Comparison of ENCODE assay signal across 18 cellular contexts in genomic region chr2:189297446-189297845, GRCh38.
DNase-seq lines count a peak whose midpoint lies in the region; ATAC-seq and FAIRE-seq lines count a peak whose summit lies in the region.
"Had no signal": no experiment of that assay in that cellular context is flagged by ENCODE, and none has a peak within 500 bp of the region (broad histone marks: within the 10 kb centered on the region; RNA-seq: fewer than 3 reads in every experiment).

No MANE protein-coding gene starts in this region.

- peaks cover 76% of the 10 kb centered on the region for H3K4me1 Mint-ChIP-seq in activated naive CD4-positive, alpha-beta T cell treated with anti-CD3 and anti-CD28 coated beads for 36 hours (ENCODE audit: low read depth)
- H3K4me1 Mint-ChIP-seq in stimulated activated naive CD8-positive, alpha-beta T cell treated with anti-CD3 and anti-CD28 coated beads, Interleukin-15, Interleukin-2, amounts not matched to agents 100 ng/mL and 50 ng/mL, for 24 hours (ENCODE audit: low read depth) = peaks cover 81% of the 10 kb centered on the region

- ATAC-seq in GM21825 (IDR thresholded peaks at IDR 0.05; ENCODE audit: unreplicated experiment) (no peak), GM19351 (IDR thresholded peaks at IDR 0.05; ENCODE audit: unreplicated experiment) (no peak)

- H3K9me3 ChIP-seq in HAP-1 = no peaks in the 10 kb centered on the region
- H3K9me3 ChIP-seq: ovary, thyroid gland had no signal

- H3K4me3 Mint-ChIP-seq in activated naive CD4-positive, alpha-beta T cell treated with anti-CD3 and anti-CD28 coated beads for 36 hours = no peak overlapping the region
- H3K4me3 Mint-ChIP-seq in stimulated activated naive CD8-positive, alpha-beta T cell treated with anti-CD3 and anti-CD28 coated beads, Interleukin-15, Interleukin-2, amounts not matched to agents 100 ng/mL and 50 ng/mL, for 24 hours = peak overlapping the region; percentile 11
- H3K4me3 Mint-ChIP-seq: mesothelial cell of epicardium had no signal

- no peaks in the 10 kb centered on the region for H3K27me3 ChIP-seq in HAP-1 (ENCODE audit: low read depth)
- H3K27me3 ChIP-seq: ovary, thyroid gland had no signal

- H3K9me3 Mint-ChIP-seq in activated naive CD4-positive, alpha-beta T cell treated with anti-CD3 and anti-CD28 coated beads for 36 hours = peaks cover 3% of the 10 kb centered on the region
- H3K9me3 Mint-ChIP-seq in stimulated activated naive CD8-positive, alpha-beta T cell treated with anti-CD3 and anti-CD28 coated beads, Interleukin-15, Interleukin-2, amounts not matched to agents 100 ng/mL and 50 ng/mL, for 24 hours = no peaks in the 10 kb centered on the region

- peak overlapping the region; percentile 83 for H3K27ac Mint-ChIP-seq in activated naive CD4-positive, alpha-beta T cell treated with anti-CD3 and anti-CD28 coated beads for 36 hours
- peak overlapping the region; percentile 86 for H3K27ac Mint-ChIP-seq in stimulated activated naive CD8-positive, alpha-beta T cell treated with anti-CD3 and anti-CD28 coated beads, Interleukin-15, Interleukin-2, amounts not matched to agents 100 ng/mL and 50 ng/mL, for 24 hours
- H3K27ac Mint-ChIP-seq: mesothelial cell of epicardium had no signal

- in situ Hi-C loops in HAP-1 (cut with MboI; ENCODE audit: low sequenced_read_pairs) = loop anchor here (25.0 kb wide), 1 partner anchor 210 kb away; no protein-coding TSS in a partner anchor

- no peak overlapping the region for H3K4me3 ChIP-seq in HAP-1
- H3K4me3 ChIP-seq: ovary, thyroid gland had no signal

- peak; percentile 58 for FAIRE-seq in TTC549 (lab: Jason Lieb, UNC)
- FAIRE-seq: islet of Langerhans had no signal

- DNase-seq in activated naive CD4-positive, alpha-beta T cell treated with anti-CD3 and anti-CD28 coated beads for 36 hours = no peak
- DNase-seq in activated naive CD4-positive, alpha-beta T cell treated with Interleukin-2 at 50 U/mL for 16 hours = no peak
- DNase-seq in fibroblast of peridontal ligament (ENCODE audit: extremely low read depth) (peak; percentile 85), HAP-1 (ENCODE audit: low spot score in 2 of 2) (no peak)
- DNase-seq: effector CD8-positive, alpha-beta T cell; Kasumi-1; NCI-H2081 treated with DMSO at 0.1 percent for 48 hours; NCI-H774; ovary; stimulated activated CD4-positive, alpha-beta T cell treated with anti-CD3 and anti-CD28 coated beads, Interleukin-15, amount 100 ng/mL, for 24 hours; T1000; thyroid gland had no signal

- H3K27me3 Mint-ChIP-seq in activated naive CD4-positive, alpha-beta T cell treated with anti-CD3 and anti-CD28 coated beads for 36 hours (ENCODE audit: low read depth) = no peaks in the 10 kb centered on the region
- H3K27me3 Mint-ChIP-seq in stimulated activated naive CD8-positive, alpha-beta T cell treated with anti-CD3 and anti-CD28 coated beads, Interleukin-15, Interleukin-2, amounts not matched to agents 100 ng/mL and 50 ng/mL, for 24 hours = no peaks in the 10 kb centered on the region

- no peaks in the 10 kb centered on the region for H3K36me3 Mint-ChIP-seq in activated naive CD4-positive, alpha-beta T cell treated with anti-CD3 and anti-CD28 coated beads for 36 hours (ENCODE audit: low read depth)
- no peaks in the 10 kb centered on the region for H3K36me3 Mint-ChIP-seq in stimulated activated naive CD8-positive, alpha-beta T cell treated with anti-CD3 and anti-CD28 coated beads, Interleukin-15, Interleukin-2, amounts not matched to agents 100 ng/mL and 50 ng/mL, for 24 hours (ENCODE audit: low read depth)

- no peaks in the 10 kb centered on the region for H3K4me1 ChIP-seq in HAP-1
- H3K4me1 ChIP-seq: thyroid gland had no signal

- no peaks in the 10 kb centered on the region for H3K36me3 ChIP-seq in HAP-1 (replicated peaks)
- H3K36me3 ChIP-seq: ovary, thyroid gland had no signal

- intact Hi-C loops in activated naive CD4-positive, alpha-beta T cell treated with anti-CD3 and anti-CD28 coated beads for 36 hours (cut with micrococcal nuclease) = loop anchor here (1.0 kb wide), 1 partner anchor 42 kb away; no protein-coding TSS in a partner anchor

- CTCF ChIA-PET in activated naive CD4-positive, alpha-beta T cell treated with anti-CD3 and anti-CD28 coated beads for 36 hours (lab: Charles Lee) = interaction anchor here (1.3 kb wide), 1 partner anchor 10 kb away, joined by 7 read pairs; no protein-coding TSS in a partner anchor
